In genomic region chr17:77392376-77393273, GRCh38 we compare ENCODE assay signal across 7 cellular contexts.
DNase-seq lines count a peak whose midpoint lies in the region; ATAC-seq lines count a peak whose summit lies in the region.

No MANE protein-coding gene starts in this region.

- DNase-seq in HuH-7 (ENCODE audit: low spot score) (peak; percentile 81), iPS-NIHi7 (ENCODE audit: extremely low spot score) (peak; percentile 88), NCI-H2196 (lab: John Stamatoyannopoulos, UW; ENCODE audit: unreplicated experiment) (no peak), germinal center (ENCODE audit: low spot score) (no peak)

- peaks cover 76% of the 10 kb centered on the region for H3K4me1 ChIP-seq in stomach smooth muscle (ENCODE audit: control insufficient read depth, insufficient read depth, low read length)

- WGBS in adipose tissue, 3 donors = 31 to 49% (median 35%) methylated on average over 16 of the region's 16 CpGs

- no peaks in the 10 kb centered on the region for H3K9me3 ChIP-seq in stomach smooth muscle (ENCODE audit: control insufficient read depth in 2 of 2, low read length in 2 of 2)

- H3K4me3 ChIP-seq in stomach smooth muscle (ENCODE audit: low read length in 2 of 2) = peak overlapping the region in 1 of 2 donors; percentile 35

- ATAC-seq in GM19351 (IDR thresholded peaks at IDR 0.05; ENCODE audit: unreplicated experiment) = no peak

- H3K36me3 ChIP-seq in stomach smooth muscle (ENCODE audit: control insufficient read depth in 2 of 2, insufficient read depth in 2 of 2, low read length in 2 of 2) = peaks cover 0 to 3% of the 10 kb centered on the region in 2 donors

- H3K9ac ChIP-seq in stomach smooth muscle (ENCODE audit: low read length in 2 of 2) = peak overlapping the region; percentile 29 to 33

- H3K27me3 ChIP-seq in stomach smooth muscle (ENCODE audit: control insufficient read depth in 1 of 2, insufficient read depth in 2 of 2, low read length in 2 of 2) = no peaks in the 10 kb centered on the region

- peak overlapping the region; percentile 9 for H3K27ac ChIP-seq in adipose tissue (ENCODE audit: low read depth, low read length)
- peak overlapping the region; percentile 82 for H3K27ac ChIP-seq in stomach smooth muscle (ENCODE audit: low read length)

Comparison
In these comparisons a context has a peak if more than half of its experiments do, and no peak if none do; other contexts are left out.
1. DNase-seq: peak in HuH-7 (single experiment) and iPS-NIHi7 (single experiment); none in NCI-H2196 (single experiment) and germinal center (single experiment).